Comparison of ENCODE assay signal across 1 cellular context in genomic region chr7:91837397-91838070, GRCh38.
TF ChIP-seq lines count a peak whose summit lies in the region.

No MANE protein-coding gene starts in this region.

TF ChIP-seq in K562, 482 proteins besides CTCF, POLR2A, EP300 and RAD21 (continued from another document):
- TF ChIP-seq, protein P1, sequence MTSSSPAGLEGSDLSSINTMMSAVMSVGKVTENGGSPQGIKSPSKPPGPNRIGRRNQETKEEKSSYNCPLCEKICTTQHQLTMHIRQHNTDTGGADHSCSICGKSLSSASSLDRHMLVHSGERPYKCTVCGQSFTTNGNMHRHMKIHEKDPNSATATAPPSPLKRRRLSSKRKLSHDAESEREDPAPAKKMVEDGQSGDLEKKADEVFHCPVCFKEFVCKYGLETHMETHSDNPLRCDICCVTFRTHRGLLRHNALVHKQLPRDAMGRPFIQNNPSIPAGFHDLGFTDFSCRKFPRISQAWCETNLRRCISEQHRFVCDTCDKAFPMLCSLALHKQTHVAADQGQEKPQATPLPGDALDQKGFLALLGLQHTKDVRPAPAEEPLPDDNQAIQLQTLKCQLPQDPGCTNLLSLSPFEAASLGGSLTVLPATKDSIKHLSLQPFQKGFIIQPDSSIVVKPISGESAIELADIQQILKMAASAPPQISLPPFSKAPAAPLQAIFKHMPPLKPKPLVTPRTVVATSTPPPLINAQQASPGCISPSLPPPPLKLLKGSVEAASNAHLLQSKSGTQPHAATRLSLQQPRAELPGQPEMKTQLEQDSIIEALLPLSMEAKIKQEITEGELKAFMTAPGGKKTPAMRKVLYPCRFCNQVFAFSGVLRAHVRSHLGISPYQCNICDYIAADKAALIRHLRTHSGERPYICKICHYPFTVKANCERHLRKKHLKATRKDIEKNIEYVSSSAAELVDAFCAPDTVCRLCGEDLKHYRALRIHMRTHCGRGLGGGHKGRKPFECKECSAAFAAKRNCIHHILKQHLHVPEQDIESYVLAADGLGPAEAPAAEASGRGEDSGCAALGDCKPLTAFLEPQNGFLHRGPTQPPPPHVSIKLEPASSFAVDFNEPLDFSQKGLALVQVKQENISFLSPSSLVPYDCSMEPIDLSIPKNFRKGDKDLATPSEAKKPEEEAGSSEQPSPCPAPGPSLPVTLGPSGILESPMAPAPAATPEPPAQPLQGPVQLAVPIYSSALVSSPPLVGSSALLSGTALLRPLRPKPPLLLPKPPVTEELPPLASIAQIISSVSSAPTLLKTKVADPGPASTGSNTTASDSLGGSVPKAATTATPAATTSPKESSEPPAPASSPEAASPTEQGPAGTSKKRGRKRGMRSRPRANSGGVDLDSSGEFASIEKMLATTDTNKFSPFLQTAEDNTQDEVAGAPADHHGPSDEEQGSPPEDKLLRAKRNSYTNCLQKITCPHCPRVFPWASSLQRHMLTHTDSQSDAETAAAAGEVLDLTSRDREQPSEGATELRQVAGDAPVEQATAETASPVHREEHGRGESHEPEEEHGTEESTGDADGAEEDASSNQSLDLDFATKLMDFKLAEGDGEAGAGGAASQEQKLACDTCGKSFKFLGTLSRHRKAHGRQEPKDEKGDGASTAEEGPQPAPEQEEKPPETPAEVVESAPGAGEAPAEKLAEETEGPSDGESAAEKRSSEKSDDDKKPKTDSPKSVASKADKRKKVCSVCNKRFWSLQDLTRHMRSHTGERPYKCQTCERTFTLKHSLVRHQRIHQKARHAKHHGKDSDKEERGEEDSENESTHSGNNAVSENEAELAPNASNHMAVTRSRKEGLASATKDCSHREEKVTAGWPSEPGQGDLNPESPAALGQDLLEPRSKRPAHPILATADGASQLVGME (CRISPR knock-in tag; IDR thresholded peaks at IDR 0.05): no peak
